ENCODE assay signal across 23 cellular contexts in the genomic region with DNA sequence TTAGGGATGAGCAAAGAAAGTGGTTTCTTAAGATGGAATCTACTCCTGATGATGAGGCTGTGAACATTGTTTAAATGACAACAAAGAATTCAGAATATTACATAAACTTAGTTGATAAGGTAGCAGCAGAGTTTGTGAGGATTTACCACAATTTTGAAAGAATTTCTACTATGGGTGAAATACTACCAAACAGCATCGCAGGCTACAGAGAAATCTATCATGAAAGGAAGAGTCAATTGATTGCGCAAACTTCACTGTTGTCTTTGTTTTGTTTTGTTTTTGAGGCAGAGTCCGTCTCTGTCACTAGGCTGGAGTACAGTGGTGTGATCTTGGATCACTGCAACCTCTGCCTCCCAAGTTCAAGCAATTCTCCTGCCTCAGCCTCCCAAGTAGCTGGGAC.
"Had no signal": no experiment of that assay in that cellular context is flagged by ENCODE, and none has a peak within 500 bp of the region (broad histone marks: within the 10 kb centered on the region; RNA-seq: fewer than 3 reads in every experiment).

No MANE protein-coding gene starts in this region.

- FAIRE-seq: endometrium, frontal cortex, keratinocyte had no signal

- H3K27ac Mint-ChIP-seq: dendritic cell treated with granulocyte-macrophage colony-stimulating factor and Interleukin-4, amounts not matched to agents 40 ng/mL and 50 ng/mL, for 4 days; effector memory CD8-positive, alpha-beta T cell; natural killer cell; stimulated activated memory B cell treated with anti-CD40 and anti-IgM and Interleukin-4, amounts not matched to agents 10 μg/mL and 1 μg/mL and 100 μg/mL, for 72 hours had no signal

- H3K36me3 Mint-ChIP-seq: natural killer cell; stimulated activated memory B cell treated with anti-CD40 and anti-IgM and Interleukin-4, amounts not matched to agents 10 μg/mL and 1 μg/mL and 100 μg/mL, for 72 hours had no signal

- H3K27me3 ChIP-seq: ovary, testis, upper lobe of right lung, uterus had no signal

- DNase-seq: effector memory CD8-positive, alpha-beta T cell; left ventricle myocardium superior; lower lobe of right lung; natural killer cell; occipital lobe; ovary; posterior cingulate gyrus; psoas muscle; right cardiac atrium; spleen; stimulated activated CD4-positive, alpha-beta T cell treated with anti-CD3 and anti-CD28 coated beads, Interleukin-4, amount 100 ng/mL, for 4 hours; stimulated activated naive CD8-positive, alpha-beta T cell treated with anti-CD3 and anti-CD28 coated beads, Interleukin-15, Interleukin-2, amounts not matched to agents 100 U/mL and 50 U/mL, for 24 hours; substantia nigra; testis; tibial artery; upper lobe of right lung; uterus had no signal

- H3K4me3 Mint-ChIP-seq: dendritic cell treated with granulocyte-macrophage colony-stimulating factor and Interleukin-4, amounts not matched to agents 40 ng/mL and 50 ng/mL, for 4 days; natural killer cell; stimulated activated memory B cell treated with anti-CD40 and anti-IgM and Interleukin-4, amounts not matched to agents 10 μg/mL and 1 μg/mL and 100 μg/mL, for 72 hours had no signal

- H3K4me1 ChIP-seq: lower lobe of right lung, upper lobe of right lung had no signal

- H3K27ac ChIP-seq: lower lobe of right lung, ovary, psoas muscle, skin epidermis, spleen, testis, tibial artery, upper lobe of right lung, uterus had no signal

- ATAC-seq: effector memory CD8-positive, alpha-beta T cell; left ventricle myocardium superior; lower lobe of right lung; natural killer cell; psoas muscle; right cardiac atrium; stimulated activated memory B cell treated with anti-CD40 and anti-IgM and Interleukin-4, amounts not matched to agents 10 μg/mL and 1 μg/mL and 100 μg/mL, for 72 hours; stimulated activated naive CD8-positive, alpha-beta T cell treated with anti-CD3 and anti-CD28 coated beads, Interleukin-15, Interleukin-2, amounts not matched to agents 100 U/mL and 50 U/mL, for 24 hours; upper lobe of right lung had no signal

- H3K4me3 ChIP-seq: lower lobe of right lung, ovary, psoas muscle, skin epidermis, spleen, testis, tibial artery, upper lobe of right lung, uterus had no signal

- H3K36me3 ChIP-seq: lower lobe of right lung, ovary, spleen, tibial artery, upper lobe of right lung, uterus had no signal

- H3K9me3 Mint-ChIP-seq: dendritic cell treated with granulocyte-macrophage colony-stimulating factor and Interleukin-4, amounts not matched to agents 40 ng/mL and 50 ng/mL, for 4 days; effector memory CD8-positive, alpha-beta T cell; natural killer cell had no signal

- H3K9me3 ChIP-seq: lower lobe of right lung, ovary, psoas muscle, spleen, testis, tibial artery, upper lobe of right lung, uterus had no signal
